In genomic region chr15:47182818-47183217, GRCh38 we compare ENCODE assay signal across 19 cellular contexts.
"Had no signal": no experiment of that assay in that cellular context is flagged by ENCODE, and none has a peak within 500 bp of the region (broad histone marks: within the 10 kb centered on the region; RNA-seq: fewer than 3 reads in every experiment).

No MANE protein-coding gene starts in this region.

- ATAC-seq: left ventricle myocardium superior; lower lobe of right lung; naive thymus-derived CD8-positive, alpha-beta T cell; psoas muscle; right cardiac atrium; stimulated activated memory B cell treated with anti-CD40 and anti-IgM and Interleukin-4, amounts not matched to agents 10 μg/mL and 1 μg/mL and 100 μg/mL, for 72 hours had no signal

- DNase-seq: effector memory CD4-positive, alpha-beta T cell; erythroblast; esophagus squamous epithelium; foreskin melanocyte; head of caudate nucleus; left ventricle myocardium superior; lower lobe of right lung; naive thymus-derived CD8-positive, alpha-beta T cell; nucleus accumbens; psoas muscle; right cardiac atrium; sigmoid colon; stimulated activated CD4-positive, alpha-beta T cell treated with anti-CD3 and anti-CD28 coated beads, Interleukin-4, amount 100 ng/mL, for 4 hours; transverse colon had no signal

- H3K27ac ChIP-seq: coronary artery, esophagus squamous epithelium, lower lobe of right lung, psoas muscle, sigmoid colon, thoracic aorta, transverse colon, vagina had no signal

- H3K27ac Mint-ChIP-seq: naive thymus-derived CD8-positive, alpha-beta T cell; stimulated activated memory B cell treated with anti-CD40 and anti-IgM and Interleukin-4, amounts not matched to agents 10 μg/mL and 1 μg/mL and 100 μg/mL, for 72 hours; stimulated activated naive CD8-positive, alpha-beta T cell treated with anti-CD3 and anti-CD28 coated beads, Interleukin-15, Interleukin-2, amounts not matched to agents 100 ng/mL and 50 ng/mL, for 24 hours had no signal

- H3K36me3 ChIP-seq: esophagus squamous epithelium, lower lobe of right lung, sigmoid colon, thoracic aorta, transverse colon, vagina had no signal

- H3K9me3 ChIP-seq: esophagus squamous epithelium, lower lobe of right lung, psoas muscle, sigmoid colon, thoracic aorta, transverse colon, vagina had no signal

- H3K4me3 ChIP-seq: coronary artery, esophagus squamous epithelium, lower lobe of right lung, psoas muscle, sigmoid colon, thoracic aorta, transverse colon, vagina had no signal

- H3K4me1 ChIP-seq: psoas muscle had no signal

- H3K4me3 Mint-ChIP-seq: stimulated activated memory B cell treated with anti-CD40 and anti-IgM and Interleukin-4, amounts not matched to agents 10 μg/mL and 1 μg/mL and 100 μg/mL, for 72 hours; stimulated activated naive CD8-positive, alpha-beta T cell treated with anti-CD3 and anti-CD28 coated beads, Interleukin-15, Interleukin-2, amounts not matched to agents 100 ng/mL and 50 ng/mL, for 24 hours had no signal
